Comparison of ENCODE assay signal across 18 cellular contexts in the genomic region with DNA sequence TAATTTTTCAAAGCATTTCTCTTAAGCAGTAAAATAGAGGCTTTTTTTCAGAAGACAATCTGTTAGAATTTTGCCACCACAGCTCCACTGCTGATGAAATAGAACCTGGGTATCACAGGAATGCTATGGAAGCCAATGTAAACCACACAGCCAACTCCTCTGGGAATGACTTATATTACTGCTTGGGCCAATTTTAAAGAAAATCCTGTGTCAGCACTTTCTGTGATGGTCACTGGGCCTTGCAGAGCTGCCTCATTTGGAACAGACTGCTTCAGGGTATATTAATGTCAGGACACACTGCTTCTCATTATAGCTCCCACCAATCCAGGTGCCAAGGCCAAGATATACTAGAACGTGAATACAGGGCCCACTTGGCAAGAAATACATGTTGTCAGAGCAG.
DNase-seq lines count a peak whose midpoint lies in the region; TF ChIP-seq lines count a peak whose summit lies in the region.
"Had no signal": no experiment of that assay in that cellular context is flagged by ENCODE, and none has a peak within 500 bp of the region (broad histone marks: within the 10 kb centered on the region; RNA-seq: fewer than 3 reads in every experiment).

No MANE protein-coding gene starts in this region.

- TF ChIP-seq CTCF in astrocyte of the spinal cord (IDR thresholded peaks at IDR 0.05; ENCODE audit: low read depth, low read length) (no peak), fibroblast of mammary gland (conservative IDR thresholded peaks at IDR 0.05; ENCODE audit: control insufficient read depth, insufficient read depth, low read depth, low read length) (no peak), GM20000 (IDR thresholded peaks at IDR 0.05; ENCODE audit: extremely low read depth, missing control alignments) (no peak), esophagus muscularis mucosa (IDR thresholded peaks at IDR 0.05) (no peak)

- H3K9me3 ChIP-seq in esophagus muscularis mucosa = no peaks in the 10 kb centered on the region
- H3K9me3 ChIP-seq: Caco-2, HAP-1 had no signal

- DNase-seq in NCI-H226 (peak; percentile 5), astrocyte of the spinal cord (ENCODE audit: low read depth, low spot score) (peak; percentile 9), fibroblast of mammary gland (ENCODE audit: low read depth) (peak; percentile 2), smooth muscle cell of the brain vasculature (ENCODE audit: low read depth, low spot score) (peak; percentile 9), GM20000 (ENCODE audit: low spot score) (no peak), esophagus muscularis mucosa (ENCODE audit: extremely low spot score) (no peak), iPS-NIHi7 (ENCODE audit: extremely low spot score) (no peak)
- DNase-seq: EL; Kasumi-1; MV-4-11; NCI-H1417 treated with DMSO at 0.1 percent for 48 hours; NCI-H1930; NCI-H2171; NCI-H446 treated with DMSO at 0.1 percent for 48 hours; NK-92 treated with Interleukin-12 subunit alpha and Interleukin-12 subunit beta, amount 100 ng/mL, for 24 hours had no signal

- H3K27ac ChIP-seq in esophagus muscularis mucosa (replicated peaks in 1 of 4) = no peak overlapping the region
- H3K27ac ChIP-seq: RWPE1 had no signal

- no peaks in the 10 kb centered on the region for H3K27me3 ChIP-seq in esophagus muscularis mucosa

- no peak for TF ChIP-seq EP300 in esophagus muscularis mucosa (IDR thresholded peaks at IDR 0.05)

- H3K4me1 ChIP-seq in esophagus muscularis mucosa = no peaks in the 10 kb centered on the region
- H3K4me1 ChIP-seq: Caco-2, HAP-1 had no signal

- 92% methylated on average over 1 of the region's 1 CpG for WGBS in esophagus muscularis mucosa

- TF ChIP-seq POLR2A in esophagus muscularis mucosa (IDR thresholded peaks at IDR 0.05; ENCODE audit: low read depth) = no peak

- intact Hi-C loops in esophagus muscularis mucosa (cut with DNase I) = no loop called here

- in situ Hi-C loops in astrocyte of the spinal cord (cut with HindIII; ENCODE audit: low sequenced_read_pairs) = no loop called here

- H3K4me3 ChIP-seq in astrocyte of the spinal cord (ENCODE audit: low read depth, low read length) (no peak overlapping the region), fibroblast of mammary gland (ENCODE audit: control insufficient read depth, low read depth, low read length) (no peak overlapping the region), esophagus muscularis mucosa (no peak overlapping the region)
- H3K4me3 ChIP-seq: HAP-1 had no signal

- H3K36me3 ChIP-seq in esophagus muscularis mucosa = no peaks in the 10 kb centered on the region
- H3K36me3 ChIP-seq: HAP-1 had no signal

Comparison
In these comparisons a context has a peak if more than half of its experiments do, and no peak if none do; other contexts are left out.
1. DNase-seq: peak in NCI-H226 (single experiment), astrocyte of the spinal cord (single experiment), fibroblast of mammary gland (single experiment) and smooth muscle cell of the brain vasculature (single experiment); none in GM20000 (single experiment), esophagus muscularis mucosa (single experiment) and iPS-NIHi7 (single experiment).